In the genomic region with DNA sequence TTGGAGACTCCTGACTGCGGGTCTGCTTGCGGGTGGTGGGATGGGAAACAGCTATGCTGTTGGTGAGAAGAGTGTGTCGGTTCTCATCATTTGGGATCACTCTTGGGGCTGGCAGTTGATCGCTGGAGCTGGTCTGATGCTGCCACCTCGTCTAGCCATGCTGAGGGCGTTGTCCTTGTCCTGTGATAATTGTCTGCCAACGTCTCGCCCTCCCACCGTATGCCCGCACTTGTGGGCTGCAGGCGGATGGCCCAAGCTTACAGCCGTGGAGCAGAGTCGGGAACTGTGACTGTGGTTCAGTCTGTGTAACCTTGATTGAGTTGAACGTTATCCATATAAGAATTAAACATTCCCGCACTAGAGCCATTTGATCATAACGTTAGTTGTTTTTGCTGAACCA, we compare ENCODE assay signal across 14 cellular contexts.
DNase-seq lines count a peak whose midpoint lies in the region; ATAC-seq and TF ChIP-seq lines count a peak whose summit lies in the region.
"Had no signal": no experiment of that assay in that cellular context is flagged by ENCODE, and none has a peak within 500 bp of the region (broad histone marks: within the 10 kb centered on the region; RNA-seq: fewer than 3 reads in every experiment).

No MANE protein-coding gene starts in this region.

- CTCF ChIA-PET in WTC11 (lab: Charles Lee): interaction anchor here (0.6 to 1.9 kb wide), 2 partner anchors 12 to 125 kb away, joined by 4 to 6 read pairs; no protein-coding TSS in a partner anchor
- CTCF ChIA-PET in activated CD4-positive, alpha-beta T cell treated with anti-CD3 and anti-CD28 coated beads for 36 hours (lab: Charles Lee): interaction anchor here (1.4 kb wide), 1 partner anchor 12 kb away, joined by 3 read pairs; no protein-coding TSS in a partner anchor

- H3K27ac Mint-ChIP-seq in WTC11 (0 out of 2 replicates have a peak overlapping the region, but pooled peaks have one; percentile 24), nephron progenitor cell (peak overlapping the region; percentile 32)
- H3K27ac Mint-ChIP-seq in activated CD4-positive, alpha-beta T cell treated with anti-CD3 and anti-CD28 coated beads for 36 hours: no peak overlapping the region
- H3K27ac Mint-ChIP-seq: B cell; CD8-positive, alpha-beta T cell had no signal

- WGBS in heart left ventricle, 4 donors: 92 to 97% (median 94%) methylated on average over 13 to 16 of the region's 16 CpGs

- ATAC-seq in Right ventricle myocardium inferior (no peak), heart left ventricle (no peak), WTC11 (no peak), HG02678 (IDR thresholded peaks at IDR 0.05; ENCODE audit: unreplicated experiment) (no peak)
- no peak for ATAC-seq in activated CD4-positive, alpha-beta T cell treated with anti-CD3 and anti-CD28 coated beads for 36 hours
- ATAC-seq: CD8-positive, alpha-beta T cell had no signal

- H3K4me3 ChIP-seq in heart left ventricle (no peak overlapping the region), uterus (no peak overlapping the region)
- H3K4me3 ChIP-seq: BLaER1 treated with 17β-estradiol and CSF1 and Interleukin-3, amounts not matched to agents 10 nM and 100 nM had no signal

- H3K4me3 Mint-ChIP-seq in WTC11 (no peak overlapping the region), nephron progenitor cell (no peak overlapping the region)
- no peak overlapping the region for H3K4me3 Mint-ChIP-seq in activated CD4-positive, alpha-beta T cell treated with anti-CD3 and anti-CD28 coated beads for 36 hours
- H3K4me3 Mint-ChIP-seq: B cell; CD8-positive, alpha-beta T cell; H9 had no signal

- intact Hi-C loops in Right ventricle myocardium inferior (cut with DNase I): no loop called here
- intact Hi-C loops in heart left ventricle (cut with DNase I): no loop called here
- intact Hi-C loops in uterus (cut with DNase I; ENCODE audit: low total_unique reads): no loop called here
- intact Hi-C loops in activated CD4-positive, alpha-beta T cell treated with anti-CD3 and anti-CD28 coated beads for 36 hours (cut with DNase I, micrococcal nuclease): no loop called here

- peak; percentile 23 for DNase-seq in Right ventricle myocardium inferior (ENCODE audit: missing footprints)
- DNase-seq in heart left ventricle: no peak
- no peak for DNase-seq in WTC11 (ENCODE audit: low spot score)
- DNase-seq in nephron progenitor cell: no peak
- no peak for DNase-seq in uterus
- DNase-seq in activated CD4-positive, alpha-beta T cell treated with anti-CD3 and anti-CD28 coated beads for 36 hours: no peak
- DNase-seq: Calu3; CD8-positive, alpha-beta T cell; DMS79 treated with DMSO at 0.1 percent for 48 hours; GF-D8; H9 had no signal

- H3K4me1 Mint-ChIP-seq in WTC11 (peaks cover 15% of the 10 kb centered on the region), nephron progenitor cell (peaks cover 78% of the 10 kb centered on the region)
- H3K4me1 Mint-ChIP-seq in activated CD4-positive, alpha-beta T cell treated with anti-CD3 and anti-CD28 coated beads for 36 hours: peaks cover 21% of the 10 kb centered on the region

- no peaks in the 10 kb centered on the region for H3K27me3 ChIP-seq in heart left ventricle
- no peaks in the 10 kb centered on the region for H3K27me3 ChIP-seq in uterus
- H3K27me3 ChIP-seq: BLaER1 treated with 17β-estradiol and CSF1 and Interleukin-3, amounts not matched to agents 10 nM and 100 nM had no signal

- no peak for TF ChIP-seq POLR2A in heart left ventricle (IDR thresholded peaks at IDR 0.05)
- TF ChIP-seq POLR2A in uterus (IDR thresholded peaks at IDR 0.05): no peak

- H3K9me3 Mint-ChIP-seq in WTC11: no peaks in the 10 kb centered on the region
- no peaks in the 10 kb centered on the region for H3K9me3 Mint-ChIP-seq in nephron progenitor cell
- H3K9me3 Mint-ChIP-seq in activated CD4-positive, alpha-beta T cell treated with anti-CD3 and anti-CD28 coated beads for 36 hours (ENCODE audit: low read depth): no peaks in the 10 kb centered on the region
- H3K9me3 Mint-ChIP-seq: CD8-positive, alpha-beta T cell; H9 had no signal

- H3K9me3 ChIP-seq in heart left ventricle: no peaks in the 10 kb centered on the region
- H3K9me3 ChIP-seq in uterus: no peaks in the 10 kb centered on the region
- H3K9me3 ChIP-seq: BLaER1 treated with 17β-estradiol and CSF1 and Interleukin-3, amounts not matched to agents 10 nM and 100 nM had no signal

- H3K4me1 ChIP-seq in heart left ventricle (peaks cover 0 to 24% (median 15%) of the 10 kb centered on the region in 12 donors), uterus (no peaks in the 10 kb centered on the region)

- H3K36me3 ChIP-seq in heart left ventricle (no peaks in the 10 kb centered on the region), uterus (no peaks in the 10 kb centered on the region)

- H3K36me3 Mint-ChIP-seq in WTC11 (no peaks in the 10 kb centered on the region), nephron progenitor cell (ENCODE audit: low read depth) (no peaks in the 10 kb centered on the region)
- H3K36me3 Mint-ChIP-seq in activated CD4-positive, alpha-beta T cell treated with anti-CD3 and anti-CD28 coated beads for 36 hours (ENCODE audit: low read depth): peaks cover 4% of the 10 kb centered on the region

- POLR2A ChIA-PET in WTC11 (lab: Charles Lee): no interaction called here
- POLR2A ChIA-PET in activated CD4-positive, alpha-beta T cell treated with anti-CD3 and anti-CD28 coated beads for 36 hours (lab: Charles Lee): no interaction called here

- H3K27me3 Mint-ChIP-seq in WTC11 (ENCODE audit: low read depth) (no peaks in the 10 kb centered on the region), nephron progenitor cell (ENCODE audit: low read depth, poor library complexity) (peaks cover 4% of the 10 kb centered on the region)
- H3K27me3 Mint-ChIP-seq in activated CD4-positive, alpha-beta T cell treated with anti-CD3 and anti-CD28 coated beads for 36 hours: no peaks in the 10 kb centered on the region
- H3K27me3 Mint-ChIP-seq: B cell had no signal

- TF ChIP-seq CTCF in heart left ventricle (IDR thresholded peaks at IDR 0.05): no peak
- TF ChIP-seq CTCF in WTC11 (IDR thresholded peaks at IDR 0.05): no peak
- TF ChIP-seq CTCF in nephron progenitor cell (IDR thresholded peaks at IDR 0.05): no peak
- TF ChIP-seq CTCF in uterus (IDR thresholded peaks at IDR 0.05): no peak

- peak overlapping the region in 1 of 12 donors; percentile 27 for H3K27ac ChIP-seq in heart left ventricle
- no peak overlapping the region for H3K27ac ChIP-seq in uterus
- H3K27ac ChIP-seq: BLaER1 treated with 17β-estradiol and CSF1 and Interleukin-3, amounts not matched to agents 10 nM and 100 nM had no signal

TF ChIP-seq in WTC11, 78 proteins besides CTCF, POLR2A, EP300 and RAD21:
- no peak for TF ChIP-seq GABPB1 (CRISPR knock-in tag; IDR thresholded peaks at IDR 0.05)
- no peak for TF ChIP-seq RORB (CRISPR knock-in tag; IDR thresholded peaks at IDR 0.05)
- no peak for TF ChIP-seq ELF4 (CRISPR knock-in tag; IDR thresholded peaks at IDR 0.05; ENCODE audit: low read depth)
- TF ChIP-seq, protein P1, sequence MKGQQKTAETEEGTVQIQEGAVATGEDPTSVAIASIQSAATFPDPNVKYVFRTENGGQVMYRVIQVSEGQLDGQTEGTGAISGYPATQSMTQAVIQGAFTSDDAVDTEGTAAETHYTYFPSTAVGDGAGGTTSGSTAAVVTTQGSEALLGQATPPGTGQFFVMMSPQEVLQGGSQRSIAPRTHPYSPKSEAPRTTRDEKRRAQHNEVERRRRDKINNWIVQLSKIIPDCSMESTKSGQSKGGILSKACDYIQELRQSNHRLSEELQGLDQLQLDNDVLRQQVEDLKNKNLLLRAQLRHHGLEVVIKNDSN (CRISPR knock-in tag; IDR thresholded peaks at IDR 0.05): no peak
- no peak for TF ChIP-seq SOX15 (CRISPR knock-in tag; IDR thresholded peaks at IDR 0.05)
- TF ChIP-seq, protein P2, sequence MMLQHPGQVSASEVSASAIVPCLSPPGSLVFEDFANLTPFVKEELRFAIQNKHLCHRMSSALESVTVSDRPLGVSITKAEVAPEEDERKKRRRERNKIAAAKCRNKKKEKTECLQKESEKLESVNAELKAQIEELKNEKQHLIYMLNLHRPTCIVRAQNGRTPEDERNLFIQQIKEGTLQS (CRISPR knock-in tag; conservative IDR thresholded peaks at IDR 0.05): no peak
